In genomic region chr17:48832491-48832890, GRCh38 we compare ENCODE assay signal across 18 cellular contexts. TPM values are rescaled to one million over a fixed set of nuclear protein-coding genes. Genes with fewer than 3 reads are reported as not detected.
A peak's percentile ranks its signal among the peaks of the same experiment; 100 is the strongest.
DNase-seq lines count a peak whose midpoint lies in the region; ATAC-seq and TF ChIP-seq lines count a peak whose summit lies in the region.
"Had no signal": no experiment of that assay in that cellular context is flagged by ENCODE, and none has a peak within 500 bp of the region (broad histone marks: within the 10 kb centered on the region; RNA-seq: fewer than 3 reads in every experiment).

No MANE protein-coding gene starts in this region.

- DNase-seq in SIG-M5 treated with dmso at 0.1 percent for 504 hours (lab: John Stamatoyannopoulos, UW; ENCODE audit: unreplicated experiment): peak; percentile 37
- no peak for DNase-seq in SIG-M5 (lab: John Stamatoyannopoulos, UW)
- peak; percentile 39 for DNase-seq in MV-4-11 (lab: John Stamatoyannopoulos, UW)
- DNase-seq in erythroblast (lab: John Stamatoyannopoulos, UW): peak; percentile 35 to 49
- DNase-seq in neural crest cell (ENCODE audit: low read depth, low spot score): no peak
- no peak for DNase-seq in DMS 273 treated with DMSO at 0.1 percent for 48 hours (lab: John Stamatoyannopoulos, UW)
- DNase-seq: 8988T, dermis blood vessel endothelial cell, DMS53, foreskin fibroblast, GOT3, kidney glomerular epithelial cell, NCI-H1417 treated with DMSO at 0.1 percent for 48 hours, SHP77, transverse colon had no signal

- H3K27ac Mint-ChIP-seq in neural crest cell (ENCODE audit: unreplicated experiment): no peak overlapping the region

- H3K4me1 Mint-ChIP-seq in neural crest cell: peaks cover 6% of the 10 kb centered on the region

- peaks cover 2% of the 10 kb centered on the region for H3K27me3 Mint-ChIP-seq in neural crest cell (ENCODE audit: low read depth)
- H3K27me3 Mint-ChIP-seq: activated naive CD8-positive, alpha-beta T cell had no signal

- H3K9me3 Mint-ChIP-seq in neural crest cell: no peaks in the 10 kb centered on the region

- no peak for TF ChIP-seq POLR2A in erythroblast (IDR thresholded peaks at IDR 0.05; ENCODE audit: low read length)

- no peaks in the 10 kb centered on the region for H3K36me3 Mint-ChIP-seq in neural crest cell (ENCODE audit: low read depth)

- peak overlapping the region; percentile 97 for H3K4me3 Mint-ChIP-seq in neural crest cell

- TF ChIP-seq CTCF in neural crest cell (conservative IDR thresholded peaks at IDR 0.05): no peak

- ATAC-seq in GM21825 (IDR thresholded peaks at IDR 0.05; ENCODE audit: unreplicated experiment) (no peak), GM21526 (IDR thresholded peaks at IDR 0.05; ENCODE audit: low FRiP score, unreplicated experiment) (no peak)

RNA-seq across cellular contexts. Expression of gene CALCOCO2, which starts 1.7 kb away (rescaled TPM):
- 35.4 and 35.7 TPM in 2 replicates for total RNA-seq in neural crest cell

RNA-seq across cellular contexts. Expression of gene TTLL6, which starts 15.5 kb away (rescaled TPM):
- total RNA-seq in neural crest cell: 0.65 and 0.68 TPM in 2 replicates
- total RNA-seq: dermis blood vessel endothelial cell had no signal

Comparison
In these comparisons a context has a peak if more than half of its experiments do, and no peak if none do; other contexts are left out.
1. DNase-seq: peak in SIG-M5 treated with dmso at 0.1 percent for 504 hours (single experiment), MV-4-11 (single experiment) and erythroblast (2 of 2); none in SIG-M5 (single experiment), neural crest cell (single experiment) and DMS 273 treated with DMSO at 0.1 percent for 48 hours (single experiment).